ENCODE assay signal across 1 cellular context in the genomic region with DNA sequence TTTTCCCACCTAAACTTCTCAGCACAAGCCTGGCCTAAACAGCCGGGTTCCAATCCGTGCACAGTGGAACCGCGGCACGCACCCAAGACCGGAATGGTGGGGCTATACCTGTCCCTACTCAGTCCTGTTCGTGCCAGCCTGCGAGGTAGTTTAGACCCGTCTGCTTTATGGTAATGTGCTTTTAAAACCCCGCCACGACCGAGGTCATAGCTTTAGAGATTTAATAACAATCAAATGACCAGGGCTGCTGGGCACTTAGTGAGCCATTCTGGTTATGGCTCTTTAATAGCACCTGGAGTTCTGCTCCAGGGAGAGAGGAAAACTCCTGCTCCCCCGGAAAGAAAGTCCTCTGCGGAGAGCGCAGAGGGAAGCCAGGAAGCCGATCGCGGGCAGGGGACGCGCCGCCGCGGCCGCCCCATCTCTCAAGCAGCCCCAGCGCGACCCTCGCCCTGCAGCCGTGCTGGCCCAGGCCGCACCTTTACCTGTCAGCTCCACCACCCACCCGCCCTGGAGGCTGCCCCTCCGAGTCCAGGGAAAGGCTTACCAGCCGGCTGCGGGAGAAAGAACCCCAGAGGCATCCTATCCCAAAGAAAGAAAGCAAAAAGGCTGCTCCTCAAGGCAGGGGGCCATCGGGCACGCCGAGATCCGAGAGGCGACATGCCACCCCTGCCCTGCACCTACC.
TF ChIP-seq lines count a peak whose summit lies in the region.

No MANE protein-coding gene starts in this region.

TF ChIP-seq in IMR-90, 13 proteins besides CTCF, POLR2A, EP300 and RAD21 (continued from another document):
- TF ChIP-seq BHLHE40 (IDR thresholded peaks at IDR 0.05; ENCODE audit: low read depth, low read length) (no peak), RFX5 (IDR thresholded peaks at IDR 0.05; ENCODE audit: low read depth, low read length) (no peak), MAZ (IDR thresholded peaks at IDR 0.05; ENCODE audit: borderline replicate concordance, low read depth, low read length) (no peak), MXI1 (IDR thresholded peaks at IDR 0.05; ENCODE audit: borderline replicate concordance, low read depth, low read length) (no peak), NFE2L2 (IDR thresholded peaks at IDR 0.05; ENCODE audit: low read depth, low read length) (no peak), RCOR1 (IDR thresholded peaks at IDR 0.05; ENCODE audit: insufficient replicate concordance, low read length) (no peak)
- TF ChIP-seq, protein P1, sequence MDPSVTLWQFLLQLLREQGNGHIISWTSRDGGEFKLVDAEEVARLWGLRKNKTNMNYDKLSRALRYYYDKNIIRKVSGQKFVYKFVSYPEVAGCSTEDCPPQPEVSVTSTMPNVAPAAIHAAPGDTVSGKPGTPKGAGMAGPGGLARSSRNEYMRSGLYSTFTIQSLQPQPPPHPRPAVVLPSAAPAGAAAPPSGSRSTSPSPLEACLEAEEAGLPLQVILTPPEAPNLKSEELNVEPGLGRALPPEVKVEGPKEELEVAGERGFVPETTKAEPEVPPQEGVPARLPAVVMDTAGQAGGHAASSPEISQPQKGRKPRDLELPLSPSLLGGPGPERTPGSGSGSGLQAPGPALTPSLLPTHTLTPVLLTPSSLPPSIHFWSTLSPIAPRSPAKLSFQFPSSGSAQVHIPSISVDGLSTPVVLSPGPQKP (IDR thresholded peaks at IDR 0.05; ENCODE audit: borderline replicate concordance, low read depth, low read length): no peak
